ENCODE assay signal across 9 cellular contexts in the genomic region with DNA sequence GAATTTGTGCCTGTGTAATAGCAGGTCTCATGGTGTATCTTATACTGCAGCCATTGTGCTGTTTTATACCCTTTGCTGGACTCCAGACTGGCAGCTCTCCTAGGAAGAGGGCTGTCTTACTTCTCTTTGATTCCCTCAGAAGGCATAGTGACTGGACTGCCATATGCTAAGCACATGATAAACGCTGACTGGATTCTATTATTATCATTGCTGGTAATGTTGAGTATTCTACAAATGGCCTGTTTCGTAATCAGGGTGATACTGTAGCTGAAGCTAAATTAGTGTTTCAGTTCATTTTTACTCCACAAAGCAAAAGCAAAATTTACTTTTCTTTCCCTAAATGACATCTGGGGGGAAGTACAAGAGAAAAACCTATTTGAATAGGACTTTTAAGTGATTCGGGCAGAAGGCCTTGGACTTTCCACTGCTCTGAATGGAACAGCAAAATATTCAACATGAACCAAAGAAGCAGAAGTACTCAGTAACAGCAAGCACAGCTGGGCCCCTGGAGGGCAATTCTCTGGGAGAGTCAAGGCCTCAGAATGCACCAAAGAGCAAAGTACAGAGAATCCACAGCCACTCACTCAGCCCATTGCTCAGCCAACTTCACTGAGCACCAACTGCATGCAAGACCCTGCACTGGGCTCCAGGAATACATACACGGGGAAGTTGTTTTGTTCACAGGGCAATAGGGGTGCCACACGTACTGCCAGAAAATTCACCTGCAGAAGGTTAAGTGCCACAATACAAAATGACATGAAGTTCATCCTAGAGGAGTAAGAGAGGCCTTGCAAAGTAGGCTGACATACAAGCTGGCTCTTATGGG. TPM values are rescaled to one million over a fixed set of nuclear protein-coding genes. Genes with fewer than 3 reads are reported as not detected.
DNase-seq lines count a peak whose midpoint lies in the region; ATAC-seq lines count a peak whose summit lies in the region.
"Had no signal": no experiment of that assay in that cellular context is flagged by ENCODE, and none has a peak within 500 bp of the region (broad histone marks: within the 10 kb centered on the region; RNA-seq: fewer than 3 reads in every experiment).

No MANE protein-coding gene starts in this region.

- no peak for DNase-seq in activated T-cell treated with anti-CD3 and anti-CD28 coated beads, Interleukin-2, amount 50 U/mL, for 4 hours
- DNase-seq in activated T-cell treated with anti-CD3 and anti-CD28 coated beads for 4 hours (no peak), OCI-M1 (lab: John Stamatoyannopoulos, UW) (peak; percentile 75), globus pallidus (ENCODE audit: low spot score) (peak; percentile 54), D341Med (ENCODE audit: low spot score) (no peak), NCI-H1417 (lab: John Stamatoyannopoulos, UW) (no peak)
- DNase-seq: DND-41 had no signal

- H3K9me3 Mint-ChIP-seq in activated T-cell treated with anti-CD3 and anti-CD28 coated beads, Interleukin-2, amount 50 U/mL, for 4 hours = no peaks in the 10 kb centered on the region

- peak overlapping the region; percentile 24 for H3K4me3 Mint-ChIP-seq in activated T-cell treated with anti-CD3 and anti-CD28 coated beads, Interleukin-2, amount 50 U/mL, for 4 hours

- H3K36me3 Mint-ChIP-seq in activated T-cell treated with anti-CD3 and anti-CD28 coated beads, Interleukin-2, amount 50 U/mL, for 4 hours (ENCODE audit: insufficient read depth) = no peaks in the 10 kb centered on the region

- H3K27ac ChIP-seq in temporal lobe (ENCODE audit: low read depth, low read length) = peak overlapping the region; percentile 48

- no peaks in the 10 kb centered on the region for H3K27me3 Mint-ChIP-seq in activated T-cell treated with anti-CD3 and anti-CD28 coated beads, Interleukin-2, amount 50 U/mL, for 4 hours (ENCODE audit: low read depth)

- peak; percentile 75 to 88 for ATAC-seq in activated T-cell treated with anti-CD3 and anti-CD28 coated beads, Interleukin-2, amount 50 U/mL, for 4 hours
- ATAC-seq in HG02938 (IDR thresholded peaks at IDR 0.05; ENCODE audit: unreplicated experiment) = peak; percentile 82

- H3K4me1 Mint-ChIP-seq in activated T-cell treated with anti-CD3 and anti-CD28 coated beads, Interleukin-2, amount 50 U/mL, for 4 hours (ENCODE audit: low read depth) = peaks cover 26% of the 10 kb centered on the region

RNA-seq across cellular contexts. Expression of a gene that starts 7.9 kb away (rescaled TPM):
- total RNA-seq in activated T-cell treated with anti-CD3 and anti-CD28 coated beads, Interleukin-2, amount 50 U/mL, for 4 hours = 100 to 1,000 TPM; 274 to 308 (median 298) TPM
- total RNA-seq in temporal lobe = 0.49 TPM

Comparison
In these comparisons a context has a peak if more than half of its experiments do, and no peak if none do; other contexts are left out.
1. DNase-seq: peak in OCI-M1 (single experiment) and globus pallidus (single experiment); none in activated T-cell treated with anti-CD3 and anti-CD28 coated beads, Interleukin-2, amount 50 U/mL, for 4 hours (single experiment), activated T-cell treated with anti-CD3 and anti-CD28 coated beads for 4 hours (single experiment), D341Med (single experiment) and NCI-H1417 (0 of 3).
2. RNA of a gene that starts 7.9 kb away (total RNA-seq): 274 to 308 TPM in activated T-cell treated with anti-CD3 and anti-CD28 coated beads, Interleukin-2, amount 50 U/mL, for 4 hours; 0.49 TPM in temporal lobe (single experiment); every median in the first group is over 100 times any median in the second.